ENCODE assay signal across 21 cellular contexts in the genomic region with DNA sequence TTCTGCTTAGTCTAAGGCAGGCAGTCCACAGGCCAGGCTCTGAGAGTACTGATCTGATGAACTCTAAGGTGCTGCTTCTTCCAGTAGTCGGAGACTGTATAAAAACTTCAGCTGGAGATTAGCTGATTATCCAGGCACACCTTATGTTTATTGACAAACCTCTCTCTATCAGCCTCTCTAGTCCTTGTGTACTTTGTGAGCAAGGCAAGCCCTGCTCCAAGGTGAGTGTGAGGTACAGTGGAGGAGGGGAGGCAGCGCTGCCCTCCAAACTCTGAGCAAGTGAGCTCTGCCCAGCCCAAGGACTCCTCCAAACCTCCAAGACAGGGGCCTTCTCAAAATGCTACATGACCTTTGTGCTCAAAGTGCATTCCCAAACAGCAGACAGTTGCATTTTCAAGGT.
"Had no signal": no experiment of that assay in that cellular context is flagged by ENCODE, and none has a peak within 500 bp of the region (broad histone marks: within the 10 kb centered on the region; RNA-seq: fewer than 3 reads in every experiment).

No MANE protein-coding gene starts in this region.

- H3K9me3 ChIP-seq: breast epithelium, spleen had no signal

- H3K27ac ChIP-seq: breast epithelium, foreskin keratinocyte had no signal

- FAIRE-seq: colon had no signal

- H3K4me3 ChIP-seq: breast epithelium, spleen had no signal

- H3K36me3 ChIP-seq: breast epithelium, spleen had no signal

- H3K27me3 ChIP-seq: breast epithelium, foreskin keratinocyte had no signal

- DNase-seq: activated CD4-positive, alpha-beta T cell treated with anti-CD3 and anti-CD28 coated beads for 4 hours; activated CD4-positive, alpha-beta T cell treated with anti-CD3 and anti-CD28 coated beads, Interleukin-2, amount 50 U/mL, for 48 hours; activated CD4-positive, CD25-positive, alpha-beta regulatory T cell; activated CD8-positive, alpha-beta memory T cell treated with anti-CD3 and anti-CD28 coated beads, Interleukin-2, amount 50 U/mL, for 48 hours; activated naive CD4-positive, alpha-beta T cell treated with Interleukin-2 at 50 U/mL for 16 hours; activated naive CD8-positive, alpha-beta T cell treated with anti-CD3 and anti-CD28 coated beads for 36 hours; activated T-cell treated with anti-CD3 and anti-CD28 coated beads, Interleukin-2, amount 50 U/mL, for 4 hours; amniotic stem cell; effector memory CD4-positive, alpha-beta T cell; foreskin keratinocyte; immature natural killer cell; left ventricle myocardium superior; nephron progenitor cell; occipital lobe; spleen; stimulated activated CD4-positive, alpha-beta T cell treated with anti-CD3 and anti-CD28 coated beads, Interleukin-4, amount 100 ng/mL, for 24 hours; stimulated activated naive CD4-positive, alpha-beta T cell treated with Interleukin-2 at 50 U/mL for 16 hours; T-cell; T-helper 9 cell had no signal

- H3K4me1 ChIP-seq: breast epithelium, foreskin keratinocyte, spleen had no signal

- ATAC-seq: activated T-cell treated with anti-CD3 and anti-CD28 coated beads, Interleukin-2, amount 50 U/mL, for 4 hours; foreskin keratinocyte; T-cell had no signal
